Comparison of ENCODE assay signal across 10 cellular contexts in genomic region chr17:37067555-37068111, GRCh38.
DNase-seq lines count a peak whose midpoint lies in the region; ATAC-seq, FAIRE-seq and TF ChIP-seq lines count a peak whose summit lies in the region.
"Had no signal": no experiment of that assay in that cellular context is flagged by ENCODE, and none has a peak within 500 bp of the region (broad histone marks: within the 10 kb centered on the region; RNA-seq: fewer than 3 reads in every experiment).

No MANE protein-coding gene starts in this region.

- no peak for FAIRE-seq in endothelial cell of umbilical vein (lab: Jason Lieb, UNC)
- FAIRE-seq: GM12878 had no signal

- H3K4me1 Mint-ChIP-seq in Calu3 (ENCODE audit: low read depth, unreplicated experiment) (peaks cover 19% of the 10 kb centered on the region), nephron (peaks cover 34% of the 10 kb centered on the region)
- H3K4me1 Mint-ChIP-seq in activated T-helper 1 cell treated with anti-CD3 and anti-CD28 coated beads, Interleukin-12 subunit alpha, Interleukin-12 subunit beta, Interleukin-2, Interleukin-4 antibody, amounts not matched to agents 30 ng/mL and 10 ng/mL and 1 ng/mL, durations not matched to agents 14 hours and 24 hours and 36 hours (ENCODE audit: low read depth): no peaks in the 10 kb centered on the region

- no peaks in the 10 kb centered on the region for H3K9me1 ChIP-seq in endothelial cell of umbilical vein (replicated peaks; ENCODE audit: control insufficient read depth, extremely low read depth, insufficient read depth, low read length)

- H4K20me1 ChIP-seq in endothelial cell of umbilical vein (replicated peaks; ENCODE audit: control insufficient read depth, extremely low read depth, insufficient read depth, low read length): no peaks in the 10 kb centered on the region

- TF ChIP-seq CTCF in Calu3 (IDR thresholded peaks at IDR 0.05; ENCODE audit: unreplicated experiment) (no peak), endothelial cell of umbilical vein (IDR thresholded peaks at IDR 0.05; ENCODE audit: extremely low read depth in 1 of 2, insufficient read depth in 1 of 2, low read depth in 1 of 2, low read length in 2 of 2) (no peak), nephron (IDR thresholded peaks at IDR 0.05; ENCODE audit: unreplicated experiment in 3 of 3) (no peak), GM10248 (IDR thresholded peaks at IDR 0.05; ENCODE audit: control extremely low read depth, extremely low read depth, low read depth, missing control alignments) (no peak)

- no peak for TF ChIP-seq POLR2A in endothelial cell of umbilical vein (IDR thresholded peaks at IDR 0.05; ENCODE audit: low read depth, low read length)

- H3K4me3 Mint-ChIP-seq in Calu3 (ENCODE audit: low read depth, unreplicated experiment) (peak overlapping the region; percentile 38), nephron (no peak overlapping the region)
- H3K4me3 Mint-ChIP-seq in activated T-helper 1 cell treated with anti-CD3 and anti-CD28 coated beads, Interleukin-12 subunit alpha, Interleukin-12 subunit beta, Interleukin-2, Interleukin-4 antibody, amounts not matched to agents 30 ng/mL and 10 ng/mL and 1 ng/mL, durations not matched to agents 14 hours and 24 hours and 36 hours: no peak overlapping the region

- no peak overlapping the region for H3K9ac ChIP-seq in endothelial cell of umbilical vein (replicated peaks; ENCODE audit: extremely low read depth, insufficient read depth, low read length)

- H3K4me3 ChIP-seq in endothelial cell of umbilical vein (replicated peaks in 1 of 3; ENCODE audit: insufficient read depth in 1 of 3, low read depth in 1 of 3, low read length in 3 of 3): no peak overlapping the region
- H3K4me3 ChIP-seq: esophagus muscularis mucosa, GM12878 had no signal

- peaks cover 16 to 26% of the 10 kb centered on the region in 2 experiments for H3K27me3 ChIP-seq in endothelial cell of umbilical vein (ENCODE audit: control insufficient read depth in 2 of 2, insufficient read depth in 2 of 2, low read length in 2 of 2)

- peak; percentile 94 for DNase-seq in Calu3
- peak; percentile 83 for DNase-seq in NCI-H460 (ENCODE audit: extremely low read depth, low read depth)
- peak; percentile 72 for DNase-seq in endothelial cell of umbilical vein (ENCODE audit: low read depth, low spot score)
- DNase-seq in activated T-helper 1 cell treated with anti-CD3 and anti-CD28 coated beads, Interleukin-12 subunit alpha, Interleukin-12 subunit beta, Interleukin-2, Interleukin-4 antibody, amounts not matched to agents 30 ng/mL and 10 ng/mL and 1 ng/mL, durations not matched to agents 14 hours and 24 hours and 36 hours (ENCODE audit: low spot score): no peak
- no peak for DNase-seq in GM10248 (ENCODE audit: extremely low spot score)
- DNase-seq in activated CD4-positive, CD25-positive, alpha-beta regulatory T cell treated with anti-CD3 and anti-CD28 coated beads, Interleukin-2, amount 50 U/mL, for 72 hours: no peak

- no peaks in the 10 kb centered on the region for H3K36me3 Mint-ChIP-seq in Calu3 (ENCODE audit: insufficient read depth, unreplicated experiment)
- no peaks in the 10 kb centered on the region for H3K36me3 Mint-ChIP-seq in nephron (ENCODE audit: low read depth)
- no peaks in the 10 kb centered on the region for H3K36me3 Mint-ChIP-seq in activated T-helper 1 cell treated with anti-CD3 and anti-CD28 coated beads, Interleukin-12 subunit alpha, Interleukin-12 subunit beta, Interleukin-2, Interleukin-4 antibody, amounts not matched to agents 30 ng/mL and 10 ng/mL and 1 ng/mL, durations not matched to agents 14 hours and 24 hours and 36 hours (ENCODE audit: low read depth)

- H3K27me3 Mint-ChIP-seq in Calu3 (ENCODE audit: unreplicated experiment): peaks cover 47% of the 10 kb centered on the region
- H3K27me3 Mint-ChIP-seq in nephron (ENCODE audit: low read depth): peaks cover 51% of the 10 kb centered on the region
- peaks cover 26% of the 10 kb centered on the region for H3K27me3 Mint-ChIP-seq in activated T-helper 1 cell treated with anti-CD3 and anti-CD28 coated beads, Interleukin-12 subunit alpha, Interleukin-12 subunit beta, Interleukin-2, Interleukin-4 antibody, amounts not matched to agents 30 ng/mL and 10 ng/mL and 1 ng/mL, durations not matched to agents 14 hours and 24 hours and 36 hours (ENCODE audit: insufficient read depth)

- H3K79me2 ChIP-seq in endothelial cell of umbilical vein (ENCODE audit: control insufficient read depth, insufficient read depth, low read length): no peaks in the 10 kb centered on the region

- H2AFZ ChIP-seq in endothelial cell of umbilical vein (ENCODE audit: low read depth, low read length): no peak overlapping the region

- BruUV-seq in Calu3 (replicated peaks; lab: Mats Ljungman, UMichigan) (no TSS peak), endothelial cell of umbilical vein (replicated peaks; lab: Mats Ljungman, UMichigan) (no TSS peak)

- POLR2A ChIA-PET in endothelial cell of umbilical vein (lab: Charles Lee) (no interaction called here), GM10248 (lab: Yijun Ruan, JAX) (no interaction called here)

- dilution Hi-C loops in endothelial cell of umbilical vein (cut with MboI; ENCODE audit: extremely low pct_ligation_motif_present, low sequenced_read_pairs): loop anchor here (25.0 kb wide), 1 partner anchor 405 kb away; no protein-coding TSS in a partner anchor

- no peaks in the 10 kb centered on the region for H3K9me3 Mint-ChIP-seq in Calu3 (ENCODE audit: low read depth, unreplicated experiment)
- H3K9me3 Mint-ChIP-seq in nephron: no peaks in the 10 kb centered on the region
- H3K9me3 Mint-ChIP-seq in activated T-helper 1 cell treated with anti-CD3 and anti-CD28 coated beads, Interleukin-12 subunit alpha, Interleukin-12 subunit beta, Interleukin-2, Interleukin-4 antibody, amounts not matched to agents 30 ng/mL and 10 ng/mL and 1 ng/mL, durations not matched to agents 14 hours and 24 hours and 36 hours: no peaks in the 10 kb centered on the region

- H3K27ac Mint-ChIP-seq in Calu3 (ENCODE audit: unreplicated experiment): peak overlapping the region; percentile 12
- peak overlapping the region in 2 of 3 experiments; percentile 51 to 74 for H3K27ac Mint-ChIP-seq in nephron
- no peak overlapping the region for H3K27ac Mint-ChIP-seq in activated T-helper 1 cell treated with anti-CD3 and anti-CD28 coated beads, Interleukin-12 subunit alpha, Interleukin-12 subunit beta, Interleukin-2, Interleukin-4 antibody, amounts not matched to agents 30 ng/mL and 10 ng/mL and 1 ng/mL, durations not matched to agents 14 hours and 24 hours and 36 hours

- peaks cover 3% of the 10 kb centered on the region for H3K4me1 ChIP-seq in endothelial cell of umbilical vein (ENCODE audit: control insufficient read depth, extremely low read depth, insufficient read depth, low read length)
- H3K4me1 ChIP-seq: esophagus muscularis mucosa had no signal

- CTCF ChIA-PET in Calu3 (lab: Charles Lee) (interaction anchor here (0.6 to 1.9 kb wide), 26 partner anchors 9 to 1916 kb away, joined by 3 to 18 read pairs (median 4); no protein-coding TSS in a partner anchor), endothelial cell of umbilical vein (lab: Charles Lee) (interaction anchor here (1.5 to 2.1 kb wide), 4 partner anchors 12 to 172 kb away, joined by 6 to 10 read pairs (median 8); no protein-coding TSS in a partner anchor), GM10248 (lab: Yijun Ruan, JAX) (interaction anchor here (1.2 to 3.9 kb wide), 5 partner anchors 11 to 167 kb away, joined by 3 to 17 read pairs (median 4); no protein-coding TSS in a partner anchor)

- H3K9me3 ChIP-seq in endothelial cell of umbilical vein (replicated peaks; ENCODE audit: control insufficient read depth, insufficient read depth, low read length): no peaks in the 10 kb centered on the region

- H3K4me2 ChIP-seq in endothelial cell of umbilical vein (ENCODE audit: insufficient read depth, low read length): no peak overlapping the region

- no peak overlapping the region for H3K27ac ChIP-seq in endothelial cell of umbilical vein (ENCODE audit: insufficient read depth, low read depth, low read length)
- H3K27ac ChIP-seq: esophagus muscularis mucosa had no signal

- no peaks in the 10 kb centered on the region for H3K36me3 ChIP-seq in endothelial cell of umbilical vein (ENCODE audit: control insufficient read depth in 2 of 2, extremely low read depth in 1 of 2, insufficient read depth in 2 of 2, low read length in 2 of 2)
- H3K36me3 ChIP-seq: esophagus muscularis mucosa had no signal

- no peak for ATAC-seq in HG03175 (IDR thresholded peaks at IDR 0.05; ENCODE audit: unreplicated experiment)
- ATAC-seq: GM12878 had no signal

- intact Hi-C loops in Calu3 (cut with micrococcal nuclease; ENCODE audit: unreplicated experiment) (loop anchor here (5.0 kb wide), 1 partner anchor 440 kb away; no protein-coding TSS in a partner anchor), endothelial cell of umbilical vein (cut with micrococcal nuclease) (no loop called here)
- intact Hi-C loops in activated T-helper 1 cell treated with anti-CD3 and anti-CD28 coated beads, Interleukin-12 subunit alpha, Interleukin-12 subunit beta, Interleukin-2, Interleukin-4 antibody, amounts not matched to agents 30 ng/mL and 10 ng/mL and 1 ng/mL, durations not matched to agents 14 hours and 24 hours and 36 hours (cut with micrococcal nuclease): no loop called here

TF ChIP-seq in endothelial cell of umbilical vein, 7 proteins besides CTCF, POLR2A, EP300 and RAD21:
- TF ChIP-seq JUN (IDR thresholded peaks at IDR 0.05; ENCODE audit: borderline replicate concordance, insufficient read depth, insufficient read length, low read depth): peak; percentile 47
- no peak for TF ChIP-seq POLR2AphosphoS5 (IDR thresholded peaks at IDR 0.05; ENCODE audit: insufficient read depth, low read depth, low read length)
- TF ChIP-seq FOS (IDR thresholded peaks at IDR 0.05; ENCODE audit: borderline replicate concordance, insufficient read depth, low read length): peak; percentile 58

Comparison
In these comparisons a context has a peak if more than half of its experiments do, and no peak if none do; other contexts are left out.
1. DNase-seq: peak in Calu3 (single experiment), NCI-H460 (single experiment) and endothelial cell of umbilical vein (single experiment); none in activated T-helper 1 cell treated with anti-CD3 and anti-CD28 coated beads, Interleukin-12 subunit alpha, Interleukin-12 subunit beta, Interleukin-2, Interleukin-4 antibody, amounts not matched to agents 30 ng/mL and 10 ng/mL and 1 ng/mL, durations not matched to agents 14 hours and 24 hours and 36 hours (single experiment), GM10248 (single experiment) and activated CD4-positive, CD25-positive, alpha-beta regulatory T cell treated with anti-CD3 and anti-CD28 coated beads, Interleukin-2, amount 50 U/mL, for 72 hours (single experiment).